26 cellular contexts compared by ENCODE assay signal in genomic region chr1:30032302-30032701, GRCh38.
"Had no signal": no experiment of that assay in that cellular context is flagged by ENCODE, and none has a peak within 500 bp of the region (broad histone marks: within the 10 kb centered on the region; RNA-seq: fewer than 3 reads in every experiment).

No MANE protein-coding gene starts in this region.

- H3K27ac ChIP-seq: coronary artery, dorsolateral prefrontal cortex, epithelial cell of prostate, esophagus muscularis mucosa, esophagus squamous epithelium, foreskin keratinocyte, gastrocnemius medialis, gastroesophageal sphincter, heart left ventricle had no signal

- ATAC-seq: effector memory CD8-positive, alpha-beta T cell; esophagus mucosa; foreskin keratinocyte; gastrocnemius medialis; gastroesophageal sphincter; heart left ventricle had no signal

- H3K4me1 ChIP-seq: esophagus squamous epithelium, foreskin keratinocyte, gastrocnemius medialis, gastroesophageal sphincter, heart left ventricle had no signal

- H3K36me3 ChIP-seq: esophagus muscularis mucosa, esophagus squamous epithelium, gastrocnemius medialis, gastroesophageal sphincter, heart left ventricle had no signal

- H3K27ac Mint-ChIP-seq: dendritic cell treated with granulocyte-macrophage colony-stimulating factor and Interleukin-4, amounts not matched to agents 40 ng/mL and 50 ng/mL, for 4 days; effector memory CD8-positive, alpha-beta T cell; endodermal cell had no signal

- H3K4me1 Mint-ChIP-seq: endodermal cell had no signal

- H3K4me3 ChIP-seq: coronary artery, dorsolateral prefrontal cortex, esophagus muscularis mucosa, esophagus squamous epithelium, gastrocnemius medialis, gastroesophageal sphincter, heart left ventricle had no signal

- FAIRE-seq: colon, endometrium, endothelial cell of umbilical vein, frontal cortex had no signal

- H3K9me3 ChIP-seq: esophagus muscularis mucosa, esophagus squamous epithelium, gastrocnemius medialis, gastroesophageal sphincter, heart left ventricle had no signal

- H3K4me3 Mint-ChIP-seq: dendritic cell treated with granulocyte-macrophage colony-stimulating factor and Interleukin-4, amounts not matched to agents 40 ng/mL and 50 ng/mL, for 4 days; effector memory CD8-positive, alpha-beta T cell; endodermal cell had no signal

- DNase-seq: cortex of kidney; dermis blood vessel endothelial cell; dorsolateral prefrontal cortex; effector CD4-positive, alpha-beta T cell; effector CD8-positive, alpha-beta T cell; effector memory CD4-positive, alpha-beta T cell; effector memory CD8-positive, alpha-beta T cell; endodermal cell; erythroblast; esophagus squamous epithelium; foreskin fibroblast; foreskin keratinocyte; foreskin melanocyte; gastrocnemius medialis; glutamatergic neuron; heart left ventricle had no signal
